8 cellular contexts compared by ENCODE assay signal in genomic region chr6:119077643-119078448, GRCh38. TPM values are rescaled to one million over a fixed set of nuclear protein-coding genes. Genes with fewer than 3 reads are reported as not detected.
A peak's percentile ranks its signal among the peaks of the same experiment; 100 is the strongest.
DNase-seq lines count a peak whose midpoint lies in the region; ATAC-seq and TF ChIP-seq lines count a peak whose summit lies in the region.

No MANE protein-coding gene starts in this region.

- H3K27ac ChIP-seq in BLaER1 (0 out of 2 replicates have a peak overlapping the region, but pooled peaks have one; percentile 25), hepatocyte (peak overlapping the region; percentile 72), OCI-LY7 (ENCODE audit: low read depth, low read length, poor library complexity, severe bottlenecking) (no peak overlapping the region)

- intact Hi-C loops in sciatic nerve (cut with DNase I) (no loop called here), OCI-LY7 (cut with micrococcal nuclease; ENCODE audit: unreplicated experiment) (no loop called here)

- no peaks in the 10 kb centered on the region for H4K20me1 ChIP-seq in BLaER1
- no peaks in the 10 kb centered on the region for H4K20me1 ChIP-seq in hepatocyte (ENCODE audit: insufficient read depth, poor library complexity, severe bottlenecking)
- H4K20me1 ChIP-seq in OCI-LY7 (ENCODE audit: insufficient read depth, low read length) = no peaks in the 10 kb centered on the region

- POLR2A ChIA-PET in OCI-LY7 (lab: Charles Lee) = interaction anchor here (0.6 kb wide), 1 partner anchor 591 kb away, joined by 3 read pairs; no protein-coding TSS in a partner anchor

- H3K27me3 ChIP-seq in BLaER1 (peaks cover 44% of the 10 kb centered on the region), hepatocyte (no peaks in the 10 kb centered on the region)

- peaks cover 19% of the 10 kb centered on the region for H3K9me3 ChIP-seq in BLaER1
- H3K9me3 ChIP-seq in hepatocyte (ENCODE audit: low read depth) = no peaks in the 10 kb centered on the region
- H3K9me3 ChIP-seq in OCI-LY7 (ENCODE audit: low read length) = 0 out of 2 replicates have a peak, but pooled peaks cover 4% of the 10 kb centered on the region

- H3K4me2 ChIP-seq in BLaER1 (peak overlapping the region; percentile 85), hepatocyte (peak overlapping the region; percentile 94), OCI-LY7 (ENCODE audit: low read length) (no peak overlapping the region; the same call in 1 of the 2 replicates)

- H3K36me3 ChIP-seq in BLaER1 (no peaks in the 10 kb centered on the region), hepatocyte (replicated peaks; ENCODE audit: insufficient read depth, low read depth) (no peaks in the 10 kb centered on the region), OCI-LY7 (ENCODE audit: insufficient read depth, low read length) (no peaks in the 10 kb centered on the region)

- H3K4me1 ChIP-seq in BLaER1 (0 out of 2 replicates have a peak, but pooled peaks cover 10% of the 10 kb centered on the region), hepatocyte (ENCODE audit: insufficient read depth) (no peaks in the 10 kb centered on the region), OCI-LY7 (ENCODE audit: insufficient read depth, low read length, poor library complexity, severe bottlenecking) (no peaks in the 10 kb centered on the region)

- DNase-seq in SKM-1 treated with dmso at 0.1 percent for 144 hours (lab: John Stamatoyannopoulos, UW; ENCODE audit: unreplicated experiment) (peak; percentile 15), amniotic epithelial cell (ENCODE audit: low read depth) (peak; percentile 8), hepatocyte (ENCODE audit: low spot score) (peak; percentile 67), sciatic nerve (ENCODE audit: low spot score) (peak; percentile 64), OCI-LY7 (ENCODE audit: low spot score) (no peak)

- CTCF ChIA-PET in OCI-LY7 (lab: Charles Lee; ENCODE audit: unreplicated experiment) = no interaction called here

- 3% methylated on average over 53 of the region's 55 CpGs for WGBS in hepatocyte (ENCODE audit: low lambda C conversion rate, missing lambda C conversion rate)

- no TSS peak for BruUV-seq in OCI-LY7 (replicated peaks; lab: Mats Ljungman, UMichigan)

- no peak overlapping the region; the same call in 1 of the 2 replicates for H3K9ac ChIP-seq in BLaER1

- peak overlapping the region; percentile 72 for H3K4me3 ChIP-seq in BLaER1
- peak overlapping the region; percentile 80 for H3K4me3 ChIP-seq in hepatocyte
- no peak overlapping the region for H3K4me3 ChIP-seq in OCI-LY7 (ENCODE audit: low read depth, low read length, poor library complexity, severe bottlenecking)

- peak; percentile 45 for ATAC-seq in GM19395 (IDR thresholded peaks at IDR 0.05; ENCODE audit: unreplicated experiment)
- ATAC-seq in HG03571 (IDR thresholded peaks at IDR 0.05; ENCODE audit: unreplicated experiment) = peak; percentile 26
- peak; percentile 40 for ATAC-seq in sciatic nerve

- no peaks in the 10 kb centered on the region for H3K9me2 ChIP-seq in hepatocyte (replicated peaks; ENCODE audit: insufficient read depth)
- H3K9me2 ChIP-seq in OCI-LY7 (ENCODE audit: insufficient read depth, low read length) = no peaks in the 10 kb centered on the region

- H3K79me2 ChIP-seq in hepatocyte (no peaks in the 10 kb centered on the region), OCI-LY7 (ENCODE audit: insufficient read depth, low read depth, low read length) (no peaks in the 10 kb centered on the region)

- H2AFZ ChIP-seq in hepatocyte (peak overlapping the region; percentile 87), OCI-LY7 (ENCODE audit: low read length) (no peak overlapping the region)

- TF ChIP-seq CTCF in hepatocyte (IDR thresholded peaks at IDR 0.05; ENCODE audit: poor library complexity) = peak; percentile 35
- TF ChIP-seq CTCF in OCI-LY7 (conservative IDR thresholded peaks at IDR 0.05; ENCODE audit: low read length) = no peak

RNA-seq across cellular contexts. Expression of gene FAM184A, which starts 0.6 kb away (rescaled TPM):
- total RNA-seq in hepatocyte (7.4 and 14.1 TPM in 2 replicates), sciatic nerve (7.8 TPM), OCI-LY7 (2022) (not detected in 2 replicates)
- polyA plus RNA-seq in hepatocyte = 4.8 and 5.6 TPM in 2 replicates
- total RNA-seq in OCI-LY7 (2014; rRNA removed; shearing (Covaris generic)) = not detected in 2 replicates
